Comparison of ENCODE assay signal across 18 cellular contexts in the genomic region with DNA sequence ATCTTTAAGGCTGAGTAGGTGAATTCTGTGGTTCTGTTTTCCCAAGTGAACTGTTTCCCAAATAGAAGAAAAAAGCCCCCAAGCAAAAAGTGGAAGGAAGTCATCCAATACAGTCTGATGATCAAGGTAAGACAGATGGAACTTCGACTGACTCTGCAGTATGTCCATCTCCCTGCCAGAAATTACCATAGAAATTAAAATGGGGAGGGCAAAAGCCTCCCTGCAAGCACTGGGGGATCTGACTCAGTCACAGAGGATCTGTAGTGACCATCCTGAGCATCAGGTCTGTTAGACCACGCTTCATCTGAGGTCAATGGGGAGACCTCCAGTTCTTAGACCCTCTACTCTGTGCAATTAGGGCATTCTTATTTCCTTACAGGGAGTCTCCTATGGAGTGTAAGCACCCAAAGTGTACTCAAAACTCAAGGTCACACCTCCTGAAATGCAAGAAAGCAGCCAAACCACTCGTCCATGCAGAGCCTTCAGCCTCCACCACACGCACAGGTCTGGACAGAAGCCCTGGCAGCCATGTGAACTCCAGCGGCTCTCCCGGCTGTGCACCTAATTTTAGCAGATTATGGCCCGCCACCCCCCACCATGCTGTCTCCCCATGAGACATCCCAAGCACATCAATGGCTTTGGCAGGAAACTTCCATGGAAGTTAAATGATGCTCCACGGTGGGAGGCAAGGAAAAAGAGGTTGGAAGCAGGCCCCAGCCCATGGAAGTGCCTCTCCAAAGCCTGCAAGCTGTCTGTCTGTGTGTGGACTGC.
A peak's percentile ranks its signal among the peaks of the same experiment; 100 is the strongest.
DNase-seq lines count a peak whose midpoint lies in the region; ATAC-seq and TF ChIP-seq lines count a peak whose summit lies in the region.
"Had no signal": no experiment of that assay in that cellular context is flagged by ENCODE, and none has a peak within 500 bp of the region (broad histone marks: within the 10 kb centered on the region; RNA-seq: fewer than 3 reads in every experiment).

No MANE protein-coding gene starts in this region.

- H3K4me3 ChIP-seq in Karpas-422 (ENCODE audit: low read length) = no peak overlapping the region
- H3K4me3 ChIP-seq in spleen = no peak overlapping the region
- no peak overlapping the region for H3K4me3 ChIP-seq in Caco-2 (ENCODE audit: low read depth, low read length)
- H3K4me3 ChIP-seq: A549, GM23338 had no signal

- no peaks in the 10 kb centered on the region for H3K4me1 Mint-ChIP-seq in Caco-2 (ENCODE audit: low read depth, unreplicated experiment)
- no peaks in the 10 kb centered on the region for H3K4me1 Mint-ChIP-seq in type B pancreatic cell (ENCODE audit: unreplicated experiment)
- H3K4me1 Mint-ChIP-seq: CD4-positive, alpha-beta memory T cell; GM23338 had no signal

- CTCF ChIA-PET in Caco-2 (lab: Charles Lee) = no interaction called here

- H3K9me3 ChIP-seq in Karpas-422 (ENCODE audit: low read length) (no peaks in the 10 kb centered on the region), spleen (no peaks in the 10 kb centered on the region), Caco-2 (no peaks in the 10 kb centered on the region)
- H3K9me3 ChIP-seq: A549 had no signal

- intact Hi-C loops in spleen (cut with DNase I; ENCODE audit: low total_unique reads) (no loop called here), Caco-2 (cut with micrococcal nuclease; ENCODE audit: unreplicated experiment) (no loop called here)

- H3K4me2 ChIP-seq in Karpas-422 (ENCODE audit: low read depth, low read length, poor library complexity, severe bottlenecking) = no peak overlapping the region
- H3K4me2 ChIP-seq: A549, GM23338 had no signal

- H3K27me3 ChIP-seq in Karpas-422 (ENCODE audit: low read length) (no peaks in the 10 kb centered on the region), spleen (replicated peaks in 1 of 7) (peaks cover 0 to 7% (median 0%) of the 10 kb centered on the region in 7 donors), Caco-2 (replicated peaks; ENCODE audit: control insufficient read depth, insufficient read depth, low read length) (no peaks in the 10 kb centered on the region)

- no peak for TF ChIP-seq POLR2A in spleen (IDR thresholded peaks at IDR 0.05)

- H3K9me3 Mint-ChIP-seq in Caco-2 (ENCODE audit: unreplicated experiment) (no peaks in the 10 kb centered on the region), type B pancreatic cell (no peaks in the 10 kb centered on the region)
- H3K9me3 Mint-ChIP-seq: GM23338 had no signal

- H2AFZ ChIP-seq in Karpas-422 (ENCODE audit: low read length) = no peak overlapping the region
- H2AFZ ChIP-seq: GM23338 had no signal

- H3K36me3 Mint-ChIP-seq in Caco-2 (ENCODE audit: insufficient read depth, unreplicated experiment) (no peaks in the 10 kb centered on the region), type B pancreatic cell (no peaks in the 10 kb centered on the region)
- H3K36me3 Mint-ChIP-seq: CD14-positive monocyte; CD4-positive, alpha-beta memory T cell had no signal

- H4K20me1 ChIP-seq in Karpas-422 (ENCODE audit: insufficient read depth, low read depth, low read length) = no peaks in the 10 kb centered on the region

- DNase-seq in DMS 273 (lab: John Stamatoyannopoulos, UW; ENCODE audit: unreplicated experiment) (peak; percentile 10), DMS 273 treated with DMSO at 0.1 percent for 48 hours (lab: John Stamatoyannopoulos, UW) (no peak), Karpas-422 (no peak), cerebellum (ENCODE audit: low spot score) (peak; percentile 79), spleen (peak; percentile 64), Caco-2 (no peak), type B pancreatic cell (ENCODE audit: extremely low spot score, unreplicated experiment) (no peak)
- DNase-seq: AML-193; Calu3; CD4-positive, alpha-beta memory T cell; GDM1; HCEC 1CT; IMR-90 had no signal

- no peak for TF ChIP-seq CTCF in spleen (IDR thresholded peaks at IDR 0.05 in 8 of 11, conservative IDR thresholded peaks at IDR 0.05 in 3 of 11)
- TF ChIP-seq CTCF in Caco-2 (IDR thresholded peaks at IDR 0.05; ENCODE audit: insufficient read depth in 1 of 2, low read depth in 1 of 2, low read length in 1 of 2, severe bottlenecking in 1 of 2, unreplicated experiment in 1 of 2) = no peak
- no peak for TF ChIP-seq CTCF in type B pancreatic cell (conservative IDR thresholded peaks at IDR 0.05)

- H3K4me3 Mint-ChIP-seq in Caco-2 (ENCODE audit: unreplicated experiment) (no peak overlapping the region), type B pancreatic cell (no peak overlapping the region)
- H3K4me3 Mint-ChIP-seq: CD14-positive monocyte; CD4-positive, alpha-beta memory T cell; GM23338 had no signal

- 76 to 87% (median 80%) methylated on average over 7 to 8 of the region's 8 CpGs for WGBS in spleen, 5 donors

- POLR2A ChIA-PET in Caco-2 (lab: Charles Lee) = no interaction called here

- no peaks in the 10 kb centered on the region for H3K9me2 ChIP-seq in Karpas-422 (replicated peaks; ENCODE audit: insufficient read depth, low read length)

- H3K27me3 Mint-ChIP-seq in Caco-2 (ENCODE audit: insufficient read depth, unreplicated experiment) (peaks cover 25% of the 10 kb centered on the region), type B pancreatic cell (peaks cover 39% of the 10 kb centered on the region)

- peak overlapping the region; percentile 96 for H3K27ac ChIP-seq in Karpas-422 (ENCODE audit: low read length)
- no peak overlapping the region for H3K27ac ChIP-seq in spleen
- H3K27ac ChIP-seq: 22Rv1, A549 had no signal

- no peak for ATAC-seq in GM19463 (IDR thresholded peaks at IDR 0.05; ENCODE audit: unreplicated experiment)
- ATAC-seq: A549, GM23338 had no signal

- no peak overlapping the region for H3K27ac Mint-ChIP-seq in Caco-2 (ENCODE audit: unreplicated experiment)
- no peak overlapping the region for H3K27ac Mint-ChIP-seq in type B pancreatic cell
- H3K27ac Mint-ChIP-seq: CD4-positive, alpha-beta memory T cell; GM23338 had no signal

- peaks cover 92% of the 10 kb centered on the region for H3K4me1 ChIP-seq in Karpas-422 (ENCODE audit: low read length)
- no peaks in the 10 kb centered on the region for H3K4me1 ChIP-seq in spleen
- no peaks in the 10 kb centered on the region for H3K4me1 ChIP-seq in Caco-2
- H3K4me1 ChIP-seq: A549 had no signal

- H3K36me3 ChIP-seq in Karpas-422 (ENCODE audit: insufficient read depth, low read length) = no peaks in the 10 kb centered on the region
- H3K36me3 ChIP-seq in spleen = no peaks in the 10 kb centered on the region
- no peaks in the 10 kb centered on the region for H3K36me3 ChIP-seq in Caco-2 (ENCODE audit: control insufficient read depth, insufficient read depth, low read length)

- no TSS peak for BruUV-seq in Caco-2 (replicated peaks; lab: Mats Ljungman, UMichigan)

- peak overlapping the region; percentile 31 for H3K9ac ChIP-seq in Karpas-422 (ENCODE audit: low read length)

- H3K79me2 ChIP-seq in Karpas-422 (ENCODE audit: low read length) = no peaks in the 10 kb centered on the region

Comparison
In these comparisons a context has a peak if more than half of its experiments do, and no peak if none do; other contexts are left out.
1. DNase-seq: peak in DMS 273 (single experiment), cerebellum (single experiment) and spleen (single experiment); none in DMS 273 treated with DMSO at 0.1 percent for 48 hours (single experiment), Karpas-422 (single experiment), Caco-2 (0 of 2) and type B pancreatic cell (single experiment).